ENCODE assay signal across 8 cellular contexts in the genomic region with DNA sequence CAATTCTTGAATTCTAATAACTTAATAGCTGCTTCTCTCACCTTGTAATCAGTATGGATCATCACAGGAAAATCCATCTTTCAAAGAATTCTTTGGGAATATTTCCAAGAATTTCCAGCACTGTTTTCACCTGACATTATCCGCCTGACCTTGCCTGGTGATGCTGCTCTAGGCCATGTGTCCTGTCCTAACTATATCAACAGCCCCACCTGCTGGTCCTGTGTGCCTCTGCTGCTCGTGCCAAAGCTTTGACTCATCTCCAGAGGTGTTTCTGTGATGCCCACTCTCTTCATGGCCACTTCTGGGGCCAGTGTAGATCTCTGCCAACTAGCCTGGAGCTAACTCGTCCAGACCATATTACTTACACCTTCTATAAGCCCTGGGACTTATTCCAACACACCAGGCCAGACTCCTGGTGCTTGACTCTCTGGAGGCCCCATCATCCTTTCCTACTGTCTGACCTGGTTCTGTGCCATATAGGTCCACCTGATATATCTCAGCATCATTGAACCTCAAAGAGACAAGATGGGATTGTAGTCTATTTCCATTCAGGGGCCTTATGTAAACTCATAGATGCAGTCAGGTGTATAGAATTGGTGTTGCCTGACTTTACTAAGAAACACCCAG.
A peak's percentile ranks its signal among the peaks of the same experiment; 100 is the strongest.
DNase-seq lines count a peak whose midpoint lies in the region; ATAC-seq lines count a peak whose summit lies in the region.

No MANE protein-coding gene starts in this region.

- CTCF ChIA-PET in activated CD4-positive, alpha-beta T cell treated with anti-CD3 and anti-CD28 coated beads, Interleukin-2, amount 10 ng/mL, durations not matched to agents 7 days and 5 days (lab: Charles Lee): interaction anchor here (0.6 to 2.3 kb wide), 9 partner anchors 11 to 684 kb away, joined by 3 to 8 read pairs (median 3); no protein-coding TSS in a partner anchor

- H3K27ac Mint-ChIP-seq in activated CD4-positive, alpha-beta T cell treated with anti-CD3 and anti-CD28 coated beads, Interleukin-2, amount 10 ng/mL, durations not matched to agents 7 days and 5 days: no peak overlapping the region

- ATAC-seq in HG02885 (IDR thresholded peaks at IDR 0.05; ENCODE audit: poor library complexity, unreplicated experiment): peak; percentile 70

- peaks cover 9% of the 10 kb centered on the region for H3K4me1 Mint-ChIP-seq in activated CD4-positive, alpha-beta T cell treated with anti-CD3 and anti-CD28 coated beads, Interleukin-2, amount 10 ng/mL, durations not matched to agents 7 days and 5 days

- peak; percentile 2 for DNase-seq in NCI-H2171 treated with DMSO at 0.1 percent for 48 hours (lab: John Stamatoyannopoulos, UW)
- no peak for DNase-seq in NCI-H2171 (lab: John Stamatoyannopoulos, UW)
- peak; percentile 12 for DNase-seq in NCI-H446 treated with DMSO at 0.1 percent for 48 hours (lab: John Stamatoyannopoulos, UW)
- peak; percentile 79 for DNase-seq in activated CD4-positive, alpha-beta T cell treated with anti-CD3 and anti-CD28 coated beads, Interleukin-2, amount 10 ng/mL, durations not matched to agents 7 days and 5 days
- peak; percentile 42 for DNase-seq in dedifferentiated amniotic fluid mesenchymal stem cell (ENCODE audit: extremely low spot score)
- peak; percentile 62 to 90 for DNase-seq in lung microvascular endothelial cell (ENCODE audit: low read depth in 2 of 2)
- peak; percentile 75 for DNase-seq in stimulated activated CD8-positive, alpha-beta memory T cell treated with anti-CD3 and anti-CD28 coated beads, Interleukin-4, amount 100 ng/mL, for 48 hours

- H3K9me3 Mint-ChIP-seq in activated CD4-positive, alpha-beta T cell treated with anti-CD3 and anti-CD28 coated beads, Interleukin-2, amount 10 ng/mL, durations not matched to agents 7 days and 5 days: no peaks in the 10 kb centered on the region

- H3K4me3 Mint-ChIP-seq in activated CD4-positive, alpha-beta T cell treated with anti-CD3 and anti-CD28 coated beads, Interleukin-2, amount 10 ng/mL, durations not matched to agents 7 days and 5 days: no peak overlapping the region

- H3K36me3 Mint-ChIP-seq in activated CD4-positive, alpha-beta T cell treated with anti-CD3 and anti-CD28 coated beads, Interleukin-2, amount 10 ng/mL, durations not matched to agents 7 days and 5 days (ENCODE audit: low read depth): no peaks in the 10 kb centered on the region

- no peaks in the 10 kb centered on the region for H3K27me3 Mint-ChIP-seq in activated CD4-positive, alpha-beta T cell treated with anti-CD3 and anti-CD28 coated beads, Interleukin-2, amount 10 ng/mL, durations not matched to agents 7 days and 5 days

- POLR2A ChIA-PET in activated CD4-positive, alpha-beta T cell treated with anti-CD3 and anti-CD28 coated beads, Interleukin-2, amount 10 ng/mL, durations not matched to agents 7 days and 5 days (lab: Charles Lee): no interaction called here
